Comparison of ENCODE assay signal across 15 cellular contexts in genomic region chr3:160870327-160870726, GRCh38.
DNase-seq lines count a peak whose midpoint lies in the region; ATAC-seq and TF ChIP-seq lines count a peak whose summit lies in the region.
"Had no signal": no experiment of that assay in that cellular context is flagged by ENCODE, and none has a peak within 500 bp of the region (broad histone marks: within the 10 kb centered on the region; RNA-seq: fewer than 3 reads in every experiment).

No MANE protein-coding gene starts in this region.

- no peaks in the 10 kb centered on the region for H3K4me1 Mint-ChIP-seq in Caco-2 (ENCODE audit: low read depth, unreplicated experiment)
- H3K4me1 Mint-ChIP-seq: activated CD4-positive, alpha-beta T cell treated with anti-CD3 and anti-CD28 coated beads for 36 hours had no signal

- intact Hi-C loops in Caco-2 (cut with micrococcal nuclease; ENCODE audit: unreplicated experiment) (no loop called here), left lung (cut with DNase I) (no loop called here)

- H3K27me3 ChIP-seq in Caco-2 (replicated peaks; ENCODE audit: control insufficient read depth, insufficient read depth, low read length) (no peaks in the 10 kb centered on the region), left lung (no peaks in the 10 kb centered on the region)
- H3K27me3 ChIP-seq: colonic mucosa had no signal

- no peaks in the 10 kb centered on the region for H3K9me3 Mint-ChIP-seq in Caco-2 (ENCODE audit: unreplicated experiment)
- H3K9me3 Mint-ChIP-seq: activated T-cell treated with anti-CD3 and anti-CD28 coated beads, Interleukin-2, amount 50 U/mL, for 24 hours had no signal

- peak; percentile 48 for ATAC-seq in left lung
- no peak for ATAC-seq in GM18909 (IDR thresholded peaks at IDR 0.05; ENCODE audit: poor library complexity, unreplicated experiment)
- ATAC-seq: activated CD4-positive, alpha-beta T cell treated with anti-CD3 and anti-CD28 coated beads for 36 hours had no signal

- in situ Hi-C loops in GM13976 (cut with MboI; ENCODE audit: low sequenced_read_pairs, unreplicated experiment) = no loop called here

- peaks cover 3% of the 10 kb centered on the region for H3K27me3 Mint-ChIP-seq in Caco-2 (ENCODE audit: insufficient read depth, unreplicated experiment)
- H3K27me3 Mint-ChIP-seq: activated CD4-positive, alpha-beta T cell treated with anti-CD3 and anti-CD28 coated beads for 36 hours; progenitor cell of endocrine pancreas had no signal

- BruUV-seq in Caco-2 (replicated peaks; lab: Mats Ljungman, UMichigan) = no TSS peak

- POLR2A ChIA-PET in Caco-2 (lab: Charles Lee) = no interaction called here

- CTCF ChIA-PET in Caco-2 (lab: Charles Lee) = no interaction called here

- H3K27ac Mint-ChIP-seq in Caco-2 (ENCODE audit: unreplicated experiment) = no peak overlapping the region
- H3K27ac Mint-ChIP-seq: activated CD4-positive, alpha-beta T cell treated with anti-CD3 and anti-CD28 coated beads for 36 hours; activated T-cell treated with anti-CD3 and anti-CD28 coated beads, Interleukin-2, amount 50 U/mL, for 24 hours; progenitor cell of endocrine pancreas had no signal

- DNase-seq in Caco-2 = no peak
- DNase-seq in NCI-H146 (lab: John Stamatoyannopoulos, UW) = peak; percentile 92
- peak; percentile 51 to 67 for DNase-seq in SHP77 (lab: John Stamatoyannopoulos, UW)
- no peak for DNase-seq in left lung
- DNase-seq in GM13976 (ENCODE audit: low spot score) = no peak
- no peak for DNase-seq in germinal center (ENCODE audit: low spot score)
- DNase-seq in activated CD8-positive, alpha-beta memory T cell treated with anti-CD3 and anti-CD28 coated beads, Interleukin-2, amount 50 U/mL, for 4 hours = no peak
- DNase-seq: activated CD4-positive, alpha-beta T cell treated with anti-CD3 and anti-CD28 coated beads for 36 hours; activated T-cell treated with anti-CD3 and anti-CD28 coated beads, Interleukin-2, amount 50 U/mL, for 24 hours; colonic mucosa; DMS153; stimulated activated CD4-positive, alpha-beta T cell treated with anti-CD3 and anti-CD28 coated beads, Interleukin-1b, Interleukin-23, amount 100 ng/mL, for 48 hours had no signal

- no peak overlapping the region for H3K4me3 ChIP-seq in Caco-2 (ENCODE audit: low read depth, low read length)
- H3K4me3 ChIP-seq in left lung = no peak overlapping the region
- H3K4me3 ChIP-seq: colonic mucosa had no signal

- no peak overlapping the region for H3K27ac ChIP-seq in left lung
- H3K27ac ChIP-seq: colonic mucosa, HL-60 had no signal

- no peak for TF ChIP-seq CTCF in Caco-2 (IDR thresholded peaks at IDR 0.05; ENCODE audit: insufficient read depth in 1 of 2, low read depth in 1 of 2, low read length in 1 of 2, severe bottlenecking in 1 of 2, unreplicated experiment in 1 of 2)
- TF ChIP-seq CTCF in left lung (IDR thresholded peaks at IDR 0.05) = no peak
- no peak for TF ChIP-seq CTCF in GM13976 (IDR thresholded peaks at IDR 0.05; ENCODE audit: borderline replicate concordance, control extremely low read depth, extremely low read depth, insufficient read depth, missing control alignments)

- no peaks in the 10 kb centered on the region for H3K9me3 ChIP-seq in Caco-2
- H3K9me3 ChIP-seq in left lung = no peaks in the 10 kb centered on the region
- H3K9me3 ChIP-seq: colonic mucosa had no signal

- H3K4me1 ChIP-seq in Caco-2 = no peaks in the 10 kb centered on the region
- H3K4me1 ChIP-seq in left lung = no peaks in the 10 kb centered on the region
- H3K4me1 ChIP-seq: colonic mucosa had no signal

- H3K36me3 Mint-ChIP-seq in Caco-2 (ENCODE audit: insufficient read depth, unreplicated experiment) = no peaks in the 10 kb centered on the region

- H3K4me3 Mint-ChIP-seq in Caco-2 (ENCODE audit: unreplicated experiment) = peak overlapping the region; percentile 23
- H3K4me3 Mint-ChIP-seq: activated CD4-positive, alpha-beta T cell treated with anti-CD3 and anti-CD28 coated beads for 36 hours; activated T-cell treated with anti-CD3 and anti-CD28 coated beads, Interleukin-2, amount 50 U/mL, for 24 hours had no signal

- no peaks in the 10 kb centered on the region for H3K36me3 ChIP-seq in Caco-2 (ENCODE audit: control insufficient read depth, insufficient read depth, low read length)
- H3K36me3 ChIP-seq in left lung = no peaks in the 10 kb centered on the region
- H3K36me3 ChIP-seq: colonic mucosa had no signal

Comparison
In these comparisons a context has a peak if more than half of its experiments do, and no peak if none do; other contexts are left out.
1. DNase-seq: peak in NCI-H146 (single experiment) and SHP77 (2 of 2); none in Caco-2 (0 of 2), left lung (0 of 2), GM13976 (single experiment), germinal center (single experiment) and activated CD8-positive, alpha-beta memory T cell treated with anti-CD3 and anti-CD28 coated beads, Interleukin-2, amount 50 U/mL, for 4 hours (single experiment).